21 cellular contexts compared by ENCODE assay signal in genomic region chr3:83684199-83684598, GRCh38.
DNase-seq lines count a peak whose midpoint lies in the region; ATAC-seq, FAIRE-seq and TF ChIP-seq lines count a peak whose summit lies in the region.
"Had no signal": no experiment of that assay in that cellular context is flagged by ENCODE, and none has a peak within 500 bp of the region (broad histone marks: within the 10 kb centered on the region; RNA-seq: fewer than 3 reads in every experiment).

No MANE protein-coding gene starts in this region.

- no peak overlapping the region for H3K4me3 ChIP-seq in PC-9
- H3K4me3 ChIP-seq in foreskin fibroblast (ENCODE audit: low read depth in 1 of 2, low read length in 2 of 2): no peak overlapping the region
- H3K4me3 ChIP-seq: A549; BLaER1 treated with 17β-estradiol and CSF1 and Interleukin-3, amounts not matched to agents 10 nM and 100 nM; GM12878 had no signal

- no peaks in the 10 kb centered on the region for H3K36me3 Mint-ChIP-seq in WTC11
- H3K36me3 Mint-ChIP-seq: CD8-positive, alpha-beta T cell had no signal

- H3K9me3 ChIP-seq in PC-9 (ENCODE audit: insufficient read depth, low read depth): no peaks in the 10 kb centered on the region
- H3K9me3 ChIP-seq: A549, Caco-2 had no signal

- no peak overlapping the region for H3K27ac ChIP-seq in PC-9
- H3K27ac ChIP-seq: 22Rv1; A549; BLaER1 treated with 17β-estradiol and CSF1 and Interleukin-3, amounts not matched to agents 10 nM and 100 nM; C4-2B had no signal

- no peaks in the 10 kb centered on the region for H3K27me3 ChIP-seq in PC-9 (ENCODE audit: insufficient read depth, low read depth)
- H3K27me3 ChIP-seq: BLaER1 treated with 17β-estradiol and CSF1 and Interleukin-3, amounts not matched to agents 10 nM and 100 nM had no signal

- no peak for DNase-seq in PC-9
- DNase-seq in WTC11 (ENCODE audit: low spot score): no peak
- no peak for DNase-seq in foreskin fibroblast
- DNase-seq: AML-193; Caco-2; Calu3; CD4-positive, alpha-beta T cell; CD8-positive, alpha-beta T cell; DMS79 treated with DMSO at 0.1 percent for 48 hours; GDM1 had no signal

- intact Hi-C loops in PC-9 (cut with micrococcal nuclease; ENCODE audit: unreplicated experiment): no loop called here

- H3K4me3 Mint-ChIP-seq in WTC11: no peak overlapping the region
- H3K4me3 Mint-ChIP-seq: B cell; CD4-positive, alpha-beta T cell; CD8-positive, alpha-beta T cell had no signal

- H2AFZ ChIP-seq in PC-9: 0 out of 2 replicates have a peak overlapping the region, but pooled peaks have one; percentile 35

- peaks cover 23% of the 10 kb centered on the region for H3K9me3 Mint-ChIP-seq in WTC11

- BruUV-seq in PC-9 (replicated peaks; lab: Mats Ljungman, UMichigan): no TSS peak

- no peaks in the 10 kb centered on the region for H3K79me2 ChIP-seq in PC-9 (ENCODE audit: low read depth)

- H3K9me2 ChIP-seq in PC-9 (ENCODE audit: insufficient read depth): no peaks in the 10 kb centered on the region

- no peaks in the 10 kb centered on the region for H3K4me1 Mint-ChIP-seq in WTC11
- H3K4me1 Mint-ChIP-seq: B cell had no signal

- no peak overlapping the region for H3K4me2 ChIP-seq in PC-9
- H3K4me2 ChIP-seq: A549; BLaER1 treated with 17β-estradiol and CSF1 and Interleukin-3, amounts not matched to agents 10 nM and 100 nM had no signal

- ATAC-seq in WTC11: no peak
- ATAC-seq in HG03139 (IDR thresholded peaks at IDR 0.05; ENCODE audit: unreplicated experiment): no peak
- ATAC-seq: A549; CD8-positive, alpha-beta T cell; GM12878 had no signal

- H3K27ac Mint-ChIP-seq in WTC11: no peak overlapping the region
- H3K27ac Mint-ChIP-seq: B cell; CD4-positive, alpha-beta T cell; CD8-positive, alpha-beta T cell had no signal

- TF ChIP-seq CTCF in PC-9 (conservative IDR thresholded peaks at IDR 0.05) (no peak), WTC11 (IDR thresholded peaks at IDR 0.05) (no peak), foreskin fibroblast (IDR thresholded peaks at IDR 0.05; ENCODE audit: low read depth, low read length) (no peak)

- H3F3A ChIP-seq in PC-9 (ENCODE audit: insufficient read depth, low read depth): no peaks in the 10 kb centered on the region

- CTCF ChIA-PET in PC-9 (lab: Charles Lee) (no interaction called here), WTC11 (lab: Charles Lee) (no interaction called here)

- H4K20me1 ChIP-seq in PC-9 (ENCODE audit: insufficient read depth): no peaks in the 10 kb centered on the region
- H4K20me1 ChIP-seq: BLaER1 treated with 17β-estradiol and CSF1 and Interleukin-3, amounts not matched to agents 10 nM and 100 nM had no signal

- POLR2A ChIA-PET in PC-9 (lab: Charles Lee; ENCODE audit: unreplicated experiment) (no interaction called here), WTC11 (lab: Charles Lee) (no interaction called here)

- FAIRE-seq in G401.6 (lab: Jason Lieb, UNC): peak; percentile 15
- FAIRE-seq: A549, D721Med, GM12878, GM12892, GM18507 had no signal

- H3K36me3 ChIP-seq in PC-9 (ENCODE audit: low read depth): no peaks in the 10 kb centered on the region
- H3K36me3 ChIP-seq: BLaER1 treated with 17β-estradiol and CSF1 and Interleukin-3, amounts not matched to agents 10 nM and 100 nM had no signal

- H3K4me1 ChIP-seq in PC-9 (replicated peaks; ENCODE audit: insufficient read depth): no peaks in the 10 kb centered on the region
- H3K4me1 ChIP-seq: A549, Caco-2 had no signal

- H3K27me3 Mint-ChIP-seq in WTC11 (ENCODE audit: low read depth): no peaks in the 10 kb centered on the region
- H3K27me3 Mint-ChIP-seq: B cell; CD4-positive, alpha-beta T cell had no signal

TF ChIP-seq in WTC11, 78 proteins besides CTCF, POLR2A, EP300 and RAD21:
- TF ChIP-seq ARID4B (CRISPR knock-in tag; IDR thresholded peaks at IDR 0.05; ENCODE audit: borderline replicate concordance) (no peak), HMGA2 (CRISPR knock-in tag; IDR thresholded peaks at IDR 0.05) (peak; percentile 95)
